In the genomic region with DNA sequence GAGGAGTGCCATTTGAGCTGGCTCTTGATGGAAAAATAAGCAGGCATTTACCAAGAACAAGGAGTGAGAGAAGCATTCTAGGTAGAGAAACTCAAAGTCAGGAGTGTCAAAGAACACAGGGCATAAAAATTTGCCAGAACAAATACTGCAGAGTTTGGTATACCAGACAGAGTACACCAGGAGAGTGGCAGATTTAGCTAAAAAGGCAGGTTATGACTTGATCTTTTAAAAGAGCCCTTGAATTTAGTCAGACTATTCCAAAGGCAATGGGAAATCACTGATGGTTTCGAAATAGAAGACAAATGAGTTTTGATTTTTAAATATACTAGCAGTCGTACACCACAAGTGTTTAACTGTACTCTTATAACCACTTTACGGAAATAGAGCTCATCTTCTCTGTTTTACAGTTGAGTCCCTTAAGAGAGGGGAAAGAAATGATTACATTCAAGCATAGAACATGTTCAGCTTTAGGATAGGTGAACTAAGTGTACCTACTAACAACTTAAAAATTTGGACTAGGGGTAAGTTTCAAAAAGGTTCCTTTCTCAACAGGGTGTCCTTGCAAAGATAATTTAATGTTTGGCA, we compare ENCODE assay signal across 11 cellular contexts. TPM values are rescaled to one million over a fixed set of nuclear protein-coding genes. Genes with fewer than 3 reads are reported as not detected.
DNase-seq lines count a peak whose midpoint lies in the region; ATAC-seq and TF ChIP-seq lines count a peak whose summit lies in the region.
"Had no signal": no experiment of that assay in that cellular context is flagged by ENCODE, and none has a peak within 500 bp of the region (broad histone marks: within the 10 kb centered on the region; RNA-seq: fewer than 3 reads in every experiment).

No MANE protein-coding gene starts in this region.

- H4K91ac ChIP-seq in mesenchymal stem cell (ENCODE audit: low read length): no peak overlapping the region

- DNase-seq in cardiac muscle cell (ENCODE audit: low read depth in 1 of 2, low spot score in 1 of 2) (no peak), heart right ventricle (no peak), adipocyte (ENCODE audit: low read depth) (no peak), mesenchymal stem cell (no peak), GM03348 (ENCODE audit: low spot score) (no peak), SK-N-SH (no peak), transverse colon (no peak)
- DNase-seq: activated CD8-positive, alpha-beta memory T cell treated with anti-CD3 and anti-CD28 coated beads, Interleukin-2, amount 50 U/mL, for 4 hours; AML-193; NCI-H345 had no signal

- H3F3A ChIP-seq in SK-N-SH (replicated peaks; ENCODE audit: insufficient read depth): peaks cover 32% of the 10 kb centered on the region

- peaks cover 98% of the 10 kb centered on the region for H3K79me2 ChIP-seq in SK-N-SH (ENCODE audit: insufficient read depth)

- H3K14ac ChIP-seq in mesenchymal stem cell (ENCODE audit: low read length in 2 of 2): no peak overlapping the region

- ATAC-seq in heart right ventricle: no peak
- ATAC-seq in GM18861 (IDR thresholded peaks at IDR 0.05; ENCODE audit: unreplicated experiment): no peak

- H3K9ac ChIP-seq in adipocyte (ENCODE audit: low read length): no peak overlapping the region
- peak overlapping the region; percentile 59 for H3K9ac ChIP-seq in mesenchymal stem cell (ENCODE audit: low read length)
- no peak overlapping the region for H3K9ac ChIP-seq in SK-N-SH

- H3K27ac ChIP-seq in cardiac muscle cell (peak overlapping the region; percentile 54), heart right ventricle (no peak overlapping the region), mesenchymal stem cell (ENCODE audit: low read length, poor library complexity, severe bottlenecking) (no peak overlapping the region), SK-N-SH (ENCODE audit: low read depth in 2 of 2, low read length in 1 of 2) (peak overlapping the region in 1 of 2 experiments; percentile 88; a peak in 3 of 4 replicates), transverse colon (no peak overlapping the region)

- no peak overlapping the region for H2AFZ ChIP-seq in mesenchymal stem cell (ENCODE audit: low read depth, low read length)
- no peak overlapping the region for H2AFZ ChIP-seq in SK-N-SH (ENCODE audit: low read depth)

- H4K20me1 ChIP-seq in SK-N-SH (ENCODE audit: insufficient read depth): peaks cover 83% of the 10 kb centered on the region

- H2BK120ac ChIP-seq in mesenchymal stem cell (ENCODE audit: low read depth, low read length): no peak overlapping the region

- H2BK5ac ChIP-seq in mesenchymal stem cell (ENCODE audit: low read depth, low read length, poor library complexity, severe bottlenecking): no peak overlapping the region

- TF ChIP-seq EP300 in SK-N-SH (IDR thresholded peaks at IDR 0.05; ENCODE audit: borderline replicate concordance in 1 of 2, low read depth in 1 of 2, low read length in 1 of 2) (no peak), transverse colon (IDR thresholded peaks at IDR 0.05; ENCODE audit: low read depth) (no peak)

- H2AK5ac ChIP-seq in mesenchymal stem cell (ENCODE audit: low read length, severe bottlenecking): no peak overlapping the region

- no peak for TF ChIP-seq RAD21 in SK-N-SH (IDR thresholded peaks at IDR 0.05; ENCODE audit: low read length)

- H3K4me1 ChIP-seq in cardiac muscle cell (ENCODE audit: low read depth): peaks cover 55% of the 10 kb centered on the region
- peaks cover 15 to 100% (median 97%) of the 10 kb centered on the region in 9 donors for H3K4me1 ChIP-seq in heart right ventricle
- peaks cover 82% of the 10 kb centered on the region for H3K4me1 ChIP-seq in adipocyte (ENCODE audit: control insufficient read depth, insufficient read depth, low read length)
- H3K4me1 ChIP-seq in mesenchymal stem cell (ENCODE audit: control insufficient read depth, insufficient read depth, low read depth, low read length): no peaks in the 10 kb centered on the region
- H3K4me1 ChIP-seq in SK-N-SH (ENCODE audit: control insufficient read depth in 1 of 2, insufficient read depth in 2 of 2, low read depth in 1 of 2, low read length in 1 of 2): peaks cover 14 to 28% of the 10 kb centered on the region in 2 experiments
- peaks cover 55 to 90% (median 69%) of the 10 kb centered on the region in 4 donors for H3K4me1 ChIP-seq in transverse colon

- H3K4ac ChIP-seq in mesenchymal stem cell (ENCODE audit: low read depth in 1 of 2, low read length in 2 of 2): no peak overlapping the region

- no peaks in the 10 kb centered on the region for H3K9me3 ChIP-seq in cardiac muscle cell (ENCODE audit: low read depth)
- no peaks in the 10 kb centered on the region for H3K9me3 ChIP-seq in heart right ventricle
- H3K9me3 ChIP-seq in adipocyte (ENCODE audit: control insufficient read depth, low read length): no peaks in the 10 kb centered on the region
- no peaks in the 10 kb centered on the region for H3K9me3 ChIP-seq in mesenchymal stem cell (ENCODE audit: control insufficient read depth, low read length)
- H3K9me3 ChIP-seq in SK-N-SH: no peaks in the 10 kb centered on the region
- H3K9me3 ChIP-seq in transverse colon: no peaks in the 10 kb centered on the region

- no peak overlapping the region for H2BK15ac ChIP-seq in mesenchymal stem cell (ENCODE audit: low read depth, poor library complexity, severe bottlenecking)

- H3K36me3 ChIP-seq in cardiac muscle cell (peaks cover 9% of the 10 kb centered on the region), heart right ventricle (peaks cover 0 to 69% (median 3%) of the 10 kb centered on the region in 9 donors), adipocyte (ENCODE audit: control insufficient read depth, insufficient read depth, low read length, severe bottlenecking) (peaks cover 11% of the 10 kb centered on the region), mesenchymal stem cell (ENCODE audit: control insufficient read depth in 1 of 2, insufficient read depth in 2 of 2, low read depth in 1 of 2, low read length in 2 of 2) (peaks cover 0 to 28% of the 10 kb centered on the region in 2 experiments), SK-N-SH (replicated peaks in 1 of 2; ENCODE audit: control insufficient read depth in 1 of 2, insufficient read depth in 2 of 2, low read length in 1 of 2) (peaks cover 35 to 59% of the 10 kb centered on the region in 2 experiments), transverse colon (peaks cover 0 to 13% (median 0%) of the 10 kb centered on the region in 4 donors)

- H3K79me1 ChIP-seq in mesenchymal stem cell (replicated peaks; ENCODE audit: low read length, poor library complexity, severe bottlenecking): no peaks in the 10 kb centered on the region

- H3K4me3 ChIP-seq in cardiac muscle cell (no peak overlapping the region), heart right ventricle (no peak overlapping the region), adipocyte (ENCODE audit: low read length) (peak overlapping the region; percentile 51), mesenchymal stem cell (ENCODE audit: insufficient read depth in 1 of 2, low read depth in 1 of 2, low read length in 2 of 2) (peak overlapping the region in 1 of 2 experiments; percentile 40), SK-N-SH (ENCODE audit: low read depth in 2 of 2, low read length in 1 of 2) (no peak overlapping the region), transverse colon (no peak overlapping the region)

- no peak overlapping the region for H4K8ac ChIP-seq in mesenchymal stem cell (ENCODE audit: low read length)

- H3K18ac ChIP-seq in mesenchymal stem cell (ENCODE audit: low read depth in 1 of 2, low read length in 2 of 2): no peak overlapping the region

- H3K9me2 ChIP-seq in SK-N-SH: no peaks in the 10 kb centered on the region

- no peak overlapping the region for H3K23ac ChIP-seq in mesenchymal stem cell (ENCODE audit: low read length in 2 of 2)

- in situ Hi-C loops in transverse colon (cut with MboI; ENCODE audit: low pct_ligation_motif_present in 1 of 4, low pct_unique_long_range_greater_than_20kb in 1 of 4, low sequenced_read_pairs in 3 of 4): no loop called here

- H3K4me2 ChIP-seq in mesenchymal stem cell (ENCODE audit: low read length, poor library complexity, severe bottlenecking) (no peak overlapping the region), SK-N-SH (no peak overlapping the region)

- H3K27me3 ChIP-seq in cardiac muscle cell (no peaks in the 10 kb centered on the region), heart right ventricle (no peaks in the 10 kb centered on the region), adipocyte (replicated peaks; ENCODE audit: control insufficient read depth, insufficient read depth, low read length) (no peaks in the 10 kb centered on the region), mesenchymal stem cell (ENCODE audit: control insufficient read depth in 1 of 2, insufficient read depth in 1 of 2, low read length in 2 of 2) (no peaks in the 10 kb centered on the region), SK-N-SH (ENCODE audit: insufficient read depth) (no peaks in the 10 kb centered on the region), transverse colon (no peaks in the 10 kb centered on the region)

- intact Hi-C loops in heart right ventricle (cut with DNase I) (no loop called here), transverse colon (cut with DNase I; ENCODE audit: low total_unique reads) (no loop called here)

- 59 to 63% methylated on average over 3 of the region's 3 CpGs for WGBS in heart right ventricle, 2 donors
- WGBS in mesenchymal stem cell: no CpG with 5 or more reads among the region's 3 CpGs
- 90% methylated on average over 3 of the region's 3 CpGs for WGBS in SK-N-SH (ENCODE audit: low lambda C conversion rate)
- 60 to 76% methylated on average over 3 of the region's 3 CpGs for WGBS in transverse colon (ENCODE audit: low coverage in 1 of 2), 2 donors

- TF ChIP-seq CTCF in cardiac muscle cell (IDR thresholded peaks at IDR 0.05; ENCODE audit: low read depth, low read length) (no peak), heart right ventricle (IDR thresholded peaks at IDR 0.05) (no peak), SK-N-SH (IDR thresholded peaks at IDR 0.05) (no peak), transverse colon (IDR thresholded peaks at IDR 0.05) (no peak)

- POLR2A ChIA-PET in SK-N-SH (lab: Yijun Ruan, JAX): interaction anchor here (2.6 kb wide), 1 partner anchor 10 kb away, joined by 19 read pairs; a partner anchor contains a TSS

- H2BK12ac ChIP-seq in mesenchymal stem cell (ENCODE audit: low read length in 2 of 2): no peak overlapping the region

- no peak for TF ChIP-seq POLR2A in transverse colon (IDR thresholded peaks at IDR 0.05)

- CTCF ChIA-PET in SK-N-SH (lab: Yijun Ruan, JAX): interaction anchor here (1.1 to 2.5 kb wide), 2 partner anchors 11 to 14 kb away, joined by 3 to 8 read pairs; a partner anchor contains a TSS

RNA-seq across cellular contexts. Expression of a gene that starts 10.2 kb away (rescaled TPM):
- total RNA-seq in cardiac muscle cell: 359 and 420 TPM in 2 replicates
- 241 and 350 TPM in 2 replicates for polyA plus RNA-seq in cardiac muscle cell
- total RNA-seq in heart right ventricle: 100 to 1,000 TPM; 210 to 297 (median 250) TPM
- polyA plus RNA-seq in heart right ventricle: 100 to 1,000 TPM in 1 of 2 donors, 10 to 100 TPM in 1; 99.3 to 227 TPM
- 603 TPM for polyA plus RNA-seq in mesenchymal stem cell (2013, experiment 1 of 2)
- polyA plus RNA-seq in mesenchymal stem cell (2013, experiment 2 of 2): 627 TPM
- polyA plus RNA-seq in SK-N-SH (2012; rRNA removed): 199 and 216 TPM in 2 replicates
- polyA plus RNA-seq in SK-N-SH (2012; cell fraction: cytosol; rRNA removed): 218 and 251 TPM in 2 replicates
- 216 and 236 TPM in 2 replicates for polyA plus RNA-seq in SK-N-SH (2012; cell fraction: nucleus; rRNA removed)
- total RNA-seq in transverse colon: 100 to 1,000 TPM; 154 to 316 (median 267) TPM

RNA-seq across cellular contexts. Expression of a gene that starts 51.7 kb away (rescaled TPM):
- total RNA-seq in cardiac muscle cell (15.4 and 29.1 TPM in 2 replicates), heart right ventricle (10 to 100 TPM; 12.1 to 22.1 (median 16.9) TPM), transverse colon (10 to 100 TPM in 2 of 4 donors, 1 to 10 TPM in 2; 1.2 to 13.9 (median 10.8) TPM)
- polyA plus RNA-seq in cardiac muscle cell (87.1 and 101 TPM in 2 replicates), heart right ventricle (10 to 100 TPM; 11.0 to 31.0 TPM), SK-N-SH (2012; rRNA removed) (21.4 and 23.1 TPM in 2 replicates)
- 39.9 TPM for polyA plus RNA-seq in mesenchymal stem cell (2013, experiment 1 of 2)
- polyA plus RNA-seq in mesenchymal stem cell (2013, experiment 2 of 2): 43.0 TPM
- 29.7 and 39.9 TPM in 2 replicates for polyA plus RNA-seq in SK-N-SH (2012; cell fraction: cytosol; rRNA removed)
- 3.7 and 5.9 TPM in 2 replicates for polyA plus RNA-seq in SK-N-SH (2012; cell fraction: nucleus; rRNA removed)

RNA-seq across cellular contexts. Expression of a gene that starts 56.3 kb away (rescaled TPM):
- total RNA-seq in cardiac muscle cell (74.5 and 82.3 TPM in 2 replicates), heart right ventricle (10 to 100 TPM; 17.9 to 47.7 (median 28.5) TPM), transverse colon (100 to 1,000 TPM in 1 of 4 donors, 10 to 100 TPM in 2, 1 to 10 TPM in 1; 7.5 to 110 (median 27.9) TPM)
- polyA plus RNA-seq in cardiac muscle cell (49.5 and 58.8 TPM in 2 replicates), heart right ventricle (10 to 100 TPM in 1 of 2 donors, 1 to 10 TPM in 1; 8.9 to 10.7 TPM), SK-N-SH (2012; rRNA removed) (12.0 and 13.4 TPM in 2 replicates)
- polyA plus RNA-seq in mesenchymal stem cell (2013, experiment 1 of 2): 68.5 TPM
- polyA plus RNA-seq in mesenchymal stem cell (2013, experiment 2 of 2): 66.9 TPM
- 14.6 and 15.1 TPM in 2 replicates for polyA plus RNA-seq in SK-N-SH (2012; cell fraction: cytosol; rRNA removed)
- 18.1 and 26.7 TPM in 2 replicates for polyA plus RNA-seq in SK-N-SH (2012; cell fraction: nucleus; rRNA removed)
